ENCODE assay signal across 27 cellular contexts in the genomic region with DNA sequence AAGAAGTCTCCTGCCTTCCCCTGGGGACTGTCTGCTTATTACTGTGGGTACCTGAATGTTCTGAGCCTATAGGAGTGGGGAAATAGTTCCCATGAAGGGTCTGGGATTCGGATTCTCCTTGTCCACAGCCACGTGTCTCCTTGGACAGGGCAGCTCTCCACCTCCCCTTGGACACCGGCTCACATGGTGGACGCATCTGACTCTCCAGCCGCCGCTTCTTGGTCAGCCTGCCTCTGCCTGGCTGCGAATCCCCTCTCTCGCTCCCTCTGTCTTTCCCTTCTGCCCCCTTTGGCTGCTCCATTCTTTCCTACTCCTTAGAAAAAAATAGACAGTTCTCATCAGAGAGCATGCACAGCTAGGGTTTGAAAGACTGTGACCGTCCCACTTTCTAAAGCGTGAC. TPM values are rescaled to one million over a fixed set of nuclear protein-coding genes. Genes with fewer than 3 reads are reported as not detected.
DNase-seq lines count a peak whose midpoint lies in the region; TF ChIP-seq lines count a peak whose summit lies in the region.
"Had no signal": no experiment of that assay in that cellular context is flagged by ENCODE, and none has a peak within 500 bp of the region (broad histone marks: within the 10 kb centered on the region; RNA-seq: fewer than 3 reads in every experiment).

No MANE protein-coding gene starts in this region.

- H3K4me1 ChIP-seq in mesendoderm (ENCODE audit: control insufficient read depth, low read depth, low read length): no peaks in the 10 kb centered on the region
- H3K4me1 ChIP-seq: right atrium auricular region, suprapubic skin had no signal

- H3K36me3 ChIP-seq in mesendoderm (ENCODE audit: control insufficient read depth, insufficient read depth, low read length): no peaks in the 10 kb centered on the region
- H3K36me3 ChIP-seq: right atrium auricular region, suprapubic skin had no signal

- no peaks in the 10 kb centered on the region for H3K36me3 Mint-ChIP-seq in activated naive CD4-positive, alpha-beta T cell treated with anti-CD3 and anti-CD28 coated beads, Interleukin-2, amount 10 ng/mL, durations not matched to agents 7 days and 5 days
- H3K36me3 Mint-ChIP-seq in mesothelial cell of epicardium: no peaks in the 10 kb centered on the region
- H3K36me3 Mint-ChIP-seq in type B pancreatic cell: no peaks in the 10 kb centered on the region
- H3K36me3 Mint-ChIP-seq: CD8-positive, alpha-beta T cell; naive thymus-derived CD4-positive, alpha-beta T cell; stimulated activated effector memory CD8-positive, alpha-beta T cell treated with anti-CD3 and anti-CD28 coated beads, Interleukin-12 subunit alpha, Interleukin-12 subunit beta, amount 100 ng/mL, for 72 hours had no signal

- no peak overlapping the region for H4K5ac ChIP-seq in mesendoderm (ENCODE audit: low read length)

- CTCF ChIA-PET in activated naive CD4-positive, alpha-beta T cell treated with anti-CD3 and anti-CD28 coated beads, Interleukin-2, amount 10 ng/mL, durations not matched to agents 7 days and 5 days (lab: Charles Lee): no interaction called here

- no peak overlapping the region for H3K4me3 Mint-ChIP-seq in activated naive CD4-positive, alpha-beta T cell treated with anti-CD3 and anti-CD28 coated beads, Interleukin-2, amount 10 ng/mL, durations not matched to agents 7 days and 5 days
- no peak overlapping the region for H3K4me3 Mint-ChIP-seq in mesothelial cell of epicardium
- H3K4me3 Mint-ChIP-seq in type B pancreatic cell: no peak overlapping the region
- H3K4me3 Mint-ChIP-seq: CD8-positive, alpha-beta T cell; HFFc6; naive thymus-derived CD4-positive, alpha-beta T cell; stimulated activated effector memory CD8-positive, alpha-beta T cell treated with anti-CD3 and anti-CD28 coated beads, Interleukin-12 subunit alpha, Interleukin-12 subunit beta, amount 100 ng/mL, for 72 hours had no signal

- H2BK120ac ChIP-seq in mesendoderm (ENCODE audit: low read depth, low read length): no peak overlapping the region

- WGBS in mesendoderm (ENCODE audit: extremely low coverage, insufficient coverage, low lambda C conversion rate): no CpG with 5 or more reads among the region's 10 CpGs

- H3K23ac ChIP-seq in mesendoderm (ENCODE audit: low read length): no peak overlapping the region

- H3K4me3 ChIP-seq in mesendoderm (ENCODE audit: low read length): no peak overlapping the region
- H3K4me3 ChIP-seq: GM23248, right atrium auricular region, suprapubic skin had no signal

- no peak overlapping the region for H3K9ac ChIP-seq in mesendoderm (ENCODE audit: low read length)
- H3K9ac ChIP-seq: GM23248, KMS-11 had no signal

- H3K27me3 Mint-ChIP-seq in activated naive CD4-positive, alpha-beta T cell treated with anti-CD3 and anti-CD28 coated beads, Interleukin-2, amount 10 ng/mL, durations not matched to agents 7 days and 5 days: peaks cover 10% of the 10 kb centered on the region
- H3K27me3 Mint-ChIP-seq in mesothelial cell of epicardium (ENCODE audit: low read depth): peaks cover 21% of the 10 kb centered on the region
- peaks cover 20% of the 10 kb centered on the region for H3K27me3 Mint-ChIP-seq in type B pancreatic cell
- H3K27me3 Mint-ChIP-seq: naive thymus-derived CD4-positive, alpha-beta T cell had no signal

- TF ChIP-seq CTCF in mesothelial cell of epicardium (IDR thresholded peaks at IDR 0.05; ENCODE audit: unreplicated experiment): no peak
- no peak for TF ChIP-seq CTCF in type B pancreatic cell (conservative IDR thresholded peaks at IDR 0.05)

- no peak overlapping the region for H3K18ac ChIP-seq in mesendoderm (ENCODE audit: low read length)

- no peak overlapping the region for H3K4me2 ChIP-seq in mesendoderm (ENCODE audit: low read length)
- H3K4me2 ChIP-seq: KMS-11 had no signal

- H3K79me1 ChIP-seq in mesendoderm (ENCODE audit: low read length): no peaks in the 10 kb centered on the region

- H2AK5ac ChIP-seq in mesendoderm (ENCODE audit: low read length): no peak overlapping the region

- H3K27ac Mint-ChIP-seq in activated naive CD4-positive, alpha-beta T cell treated with anti-CD3 and anti-CD28 coated beads, Interleukin-2, amount 10 ng/mL, durations not matched to agents 7 days and 5 days: no peak overlapping the region
- H3K27ac Mint-ChIP-seq in mesothelial cell of epicardium (no peak overlapping the region), type B pancreatic cell (no peak overlapping the region)
- H3K27ac Mint-ChIP-seq: CD8-positive, alpha-beta T cell; HFFc6; stimulated activated effector memory CD8-positive, alpha-beta T cell treated with anti-CD3 and anti-CD28 coated beads, Interleukin-12 subunit alpha, Interleukin-12 subunit beta, amount 100 ng/mL, for 72 hours had no signal

- no peak overlapping the region for H3K4ac ChIP-seq in mesendoderm (ENCODE audit: low read depth, low read length)

- H3K9me3 Mint-ChIP-seq in activated naive CD4-positive, alpha-beta T cell treated with anti-CD3 and anti-CD28 coated beads, Interleukin-2, amount 10 ng/mL, durations not matched to agents 7 days and 5 days: no peaks in the 10 kb centered on the region
- H3K9me3 Mint-ChIP-seq in mesothelial cell of epicardium: no peaks in the 10 kb centered on the region
- no peaks in the 10 kb centered on the region for H3K9me3 Mint-ChIP-seq in type B pancreatic cell
- H3K9me3 Mint-ChIP-seq: CD8-positive, alpha-beta T cell; naive thymus-derived CD4-positive, alpha-beta T cell; stimulated activated effector memory CD8-positive, alpha-beta T cell treated with anti-CD3 and anti-CD28 coated beads, Interleukin-12 subunit alpha, Interleukin-12 subunit beta, amount 100 ng/mL, for 72 hours had no signal

- no peaks in the 10 kb centered on the region for H3K79me2 ChIP-seq in mesendoderm (ENCODE audit: control insufficient read depth, insufficient read depth, low read length)

- H2BK15ac ChIP-seq in mesendoderm (replicated peaks; ENCODE audit: low read depth): no peak overlapping the region

- no peak overlapping the region for H4K8ac ChIP-seq in mesendoderm (ENCODE audit: low read depth, low read length)

- H3K27ac ChIP-seq in cingulate gyrus (ENCODE audit: low read depth, low read length) (peak overlapping the region; percentile 21), mesendoderm (ENCODE audit: low read depth, low read length) (no peak overlapping the region)
- H3K27ac ChIP-seq: epithelial cell of prostate, GM23248, KMS-11, right atrium auricular region, suprapubic skin had no signal

- H3K4me1 Mint-ChIP-seq in activated naive CD4-positive, alpha-beta T cell treated with anti-CD3 and anti-CD28 coated beads, Interleukin-2, amount 10 ng/mL, durations not matched to agents 7 days and 5 days: no peaks in the 10 kb centered on the region
- no peaks in the 10 kb centered on the region for H3K4me1 Mint-ChIP-seq in mesothelial cell of epicardium
- peaks cover 6% of the 10 kb centered on the region for H3K4me1 Mint-ChIP-seq in type B pancreatic cell (ENCODE audit: unreplicated experiment)
- H3K4me1 Mint-ChIP-seq: stimulated activated effector memory CD8-positive, alpha-beta T cell treated with anti-CD3 and anti-CD28 coated beads, Interleukin-12 subunit alpha, Interleukin-12 subunit beta, amount 100 ng/mL, for 72 hours had no signal

- no peak overlapping the region for H3K56ac ChIP-seq in mesendoderm (ENCODE audit: low read length)

- H2BK5ac ChIP-seq in mesendoderm (ENCODE audit: low read length): no peak overlapping the region

- no peaks in the 10 kb centered on the region for H3K27me3 ChIP-seq in mesendoderm (ENCODE audit: insufficient read depth, low read length, poor library complexity)
- H3K27me3 ChIP-seq: right atrium auricular region, suprapubic skin had no signal

- peak; percentile 4 for DNase-seq in activated naive CD4-positive, alpha-beta T cell treated with anti-CD3 and anti-CD28 coated beads, Interleukin-2, amount 10 ng/mL, durations not matched to agents 7 days and 5 days
- no peak for DNase-seq in activated naive CD4-positive, alpha-beta T cell treated with Interleukin-2 at 50 U/mL for 16 hours
- peak; percentile 11 to 15 for DNase-seq in mesothelial cell of epicardium (ENCODE audit: low spot score in 2 of 2, unreplicated experiment in 2 of 2)
- peak; percentile 59 for DNase-seq in type B pancreatic cell (ENCODE audit: extremely low spot score, unreplicated experiment)
- no peak for DNase-seq in hippocampal formation (lab: John Stamatoyannopoulos, UW)
- DNase-seq in mesendoderm: no peak
- no peak for DNase-seq in GOT3 (lab: John Stamatoyannopoulos, UW)
- DNase-seq: activated CD4-positive, alpha-beta T cell treated with anti-CD3 and anti-CD28 coated beads, Interleukin-2, amount 50 U/mL, for 48 hours; GM23248; HFFc6; NCI-H1417 treated with DMSO at 0.1 percent for 48 hours; NCI-H2081 treated with DMSO at 0.1 percent for 48 hours; NCI-H226; NCI-H774; stimulated activated CD4-positive, alpha-beta T cell treated with anti-CD3 and anti-CD28 coated beads, Interleukin-12 subunit alpha, Interleukin-12 subunit beta, amount 100 ng/mL, for 4 hours; stimulated activated CD4-positive, alpha-beta T cell treated with anti-CD3 and anti-CD28 coated beads, Interleukin-4, amount 100 ng/mL, for 24 hours; T-helper 1 cell had no signal

RNA-seq across cellular contexts. Expression of a gene that starts 46.9 kb away (rescaled TPM):
- total RNA-seq in mesothelial cell of epicardium: 1.2 to 1.4 TPM (median 1.3 TPM) in 3 replicates
- total RNA-seq in type B pancreatic cell (ENCODE audit: low replicate concordance): 0.10 and 0.19 TPM in 2 replicates
- polyA plus RNA-seq in mesendoderm (2013, experiment 1 of 2): 0.18 TPM
- 0.24 TPM for polyA plus RNA-seq in mesendoderm (2013, experiment 2 of 2)
- total RNA-seq: GM23248, kidney epithelial cell, RPMI7951 had no signal

Comparison
In these comparisons a context has a peak if more than half of its experiments do, and no peak if none do; other contexts are left out.
1. DNase-seq: peak in activated naive CD4-positive, alpha-beta T cell treated with anti-CD3 and anti-CD28 coated beads, Interleukin-2, amount 10 ng/mL, durations not matched to agents 7 days and 5 days (single experiment), mesothelial cell of epicardium (2 of 2) and type B pancreatic cell (single experiment); none in activated naive CD4-positive, alpha-beta T cell treated with Interleukin-2 at 50 U/mL for 16 hours (single experiment), hippocampal formation (0 of 2), mesendoderm (single experiment) and GOT3 (single experiment).